In genomic region chr3:16369247-16369646, GRCh38 we compare ENCODE assay signal across 11 cellular contexts.
A peak's percentile ranks its signal among the peaks of the same experiment; 100 is the strongest.
DNase-seq lines count a peak whose midpoint lies in the region; ATAC-seq and TF ChIP-seq lines count a peak whose summit lies in the region.
"Had no signal": no experiment of that assay in that cellular context is flagged by ENCODE, and none has a peak within 500 bp of the region (broad histone marks: within the 10 kb centered on the region; RNA-seq: fewer than 3 reads in every experiment).

No MANE protein-coding gene starts in this region.

- H3K27ac ChIP-seq in breast epithelium (no peak overlapping the region), thyroid gland (peak overlapping the region; percentile 87 to 94 (median 92))

- H3K36me3 ChIP-seq in breast epithelium (no peaks in the 10 kb centered on the region), thyroid gland (peaks cover 8% of the 10 kb centered on the region in 2 donors), HAP-1 (replicated peaks) (no peaks in the 10 kb centered on the region; the same call in 1 of the 2 replicates)

- intact Hi-C loops in MCF 10A (cut with micrococcal nuclease) (no loop called here), breast epithelium (cut with DNase I; ENCODE audit: low total_unique reads) (no loop called here), activated B cell treated with CpG ODN at 0.5 μM for 24 hours (cut with micrococcal nuclease) (no loop called here), thyroid gland (cut with DNase I) (no loop called here), CD14-positive monocyte (cut with micrococcal nuclease) (no loop called here)

- CTCF ChIA-PET in MCF 10A (lab: Yijun Ruan, JAX) (interaction anchor here (0.6 to 1.2 kb wide), 4 partner anchors 24 to 79 kb away, joined by 3 read pairs; no protein-coding TSS in a partner anchor), activated B cell treated with CpG ODN at 0.5 μM for 24 hours (lab: Charles Lee) (interaction anchor here (1.8 kb wide), 1 partner anchor 16 kb away, joined by 3 read pairs; no protein-coding TSS in a partner anchor)

- no peaks in the 10 kb centered on the region for H3K9me3 ChIP-seq in breast epithelium
- no peaks in the 10 kb centered on the region for H3K9me3 ChIP-seq in thyroid gland
- H3K9me3 ChIP-seq in HAP-1: no peaks in the 10 kb centered on the region

- in situ Hi-C loops in HAP-1 (cut with MboI; ENCODE audit: low sequenced_read_pairs): no loop called here

- H3K4me3 ChIP-seq in breast epithelium (no peak overlapping the region), thyroid gland (replicated peaks in 1 of 3) (no peak overlapping the region), HAP-1 (no peak overlapping the region)

- 85 to 87% methylated on average over 6 of the region's 6 CpGs for WGBS in thyroid gland, 2 donors

- TF ChIP-seq CTCF in MCF 10A (IDR thresholded peaks at IDR 0.05; ENCODE audit: unreplicated experiment): no peak
- no peak for TF ChIP-seq CTCF in breast epithelium (IDR thresholded peaks at IDR 0.05)
- TF ChIP-seq CTCF in activated B cell treated with CpG ODN at 0.5 μM for 24 hours (IDR thresholded peaks at IDR 0.05): no peak
- no peak for TF ChIP-seq CTCF in thyroid gland (IDR thresholded peaks at IDR 0.05)
- no peak for TF ChIP-seq CTCF in CD14-positive monocyte (IDR thresholded peaks at IDR 0.05)

- no peak for ATAC-seq in activated B cell treated with CpG ODN at 0.5 μM for 24 hours (ENCODE audit: low read depth)

- H3K9me3 Mint-ChIP-seq in MCF 10A (ENCODE audit: unreplicated experiment): no peaks in the 10 kb centered on the region
- H3K9me3 Mint-ChIP-seq in activated B cell treated with CpG ODN at 0.5 μM for 24 hours: no peaks in the 10 kb centered on the region
- H3K9me3 Mint-ChIP-seq in CD14-positive monocyte: no peaks in the 10 kb centered on the region

- H3K27ac Mint-ChIP-seq in MCF 10A (ENCODE audit: low read depth, unreplicated experiment) (peak overlapping the region; percentile 16), activated B cell treated with CpG ODN at 0.5 μM for 24 hours (peak overlapping the region; percentile 56), CD14-positive monocyte (peak overlapping the region in 1 of 7 donors; percentile 75)

- DNase-seq in MCF 10A (ENCODE audit: unreplicated experiment) (peak; percentile 69), breast epithelium (ENCODE audit: low spot score in 2 of 2) (no peak), activated B cell treated with CpG ODN at 0.5 μM for 24 hours (no peak), iris pigment epithelial cell (ENCODE audit: low read depth) (peak; percentile 13), thyroid gland (no peak), HAP-1 (ENCODE audit: low spot score in 2 of 2) (no peak), NOMO-1 treated with DMSO at 0.1 percent for 48 hours (lab: John Stamatoyannopoulos, UW; ENCODE audit: unreplicated experiment) (no peak), CD14-positive monocyte (ENCODE audit: low spot score) (no peak)
- DNase-seq: activated T-cell treated with anti-CD3 and anti-CD28 coated beads, Interleukin-2, amount 50 U/mL, for 1 hour; DMS79; stimulated activated CD4-positive, alpha-beta T cell treated with anti-CD3 and anti-CD28 coated beads, Interleukin-15, amount 100 ng/mL, for 24 hours had no signal

- H3K4me1 Mint-ChIP-seq in MCF 10A (ENCODE audit: insufficient read depth, unreplicated experiment) (peaks cover 12% of the 10 kb centered on the region), activated B cell treated with CpG ODN at 0.5 μM for 24 hours (peaks cover 94% of the 10 kb centered on the region), CD14-positive monocyte (peaks cover 18% of the 10 kb centered on the region)

- TF ChIP-seq POLR2A in breast epithelium (IDR thresholded peaks at IDR 0.05): no peak
- TF ChIP-seq POLR2A in thyroid gland (IDR thresholded peaks at IDR 0.05): no peak

- POLR2A ChIA-PET in MCF 10A (lab: Yijun Ruan, JAX): interaction anchor here (0.6 to 1.3 kb wide), 4 partner anchors 30 to 205 kb away, joined by 3 to 4 read pairs (median 4); no protein-coding TSS in a partner anchor
- POLR2A ChIA-PET in activated B cell treated with CpG ODN at 0.5 μM for 24 hours (lab: Charles Lee): interaction anchor here (12.5 kb wide), 1 partner anchor 142 kb away, joined by 202 read pairs; the partner anchor contains the start of gene RFTN1

- BruUV-seq in MCF 10A (replicated peaks; lab: Mats Ljungman, UMichigan): no TSS peak

- H3K4me3 Mint-ChIP-seq in MCF 10A (ENCODE audit: unreplicated experiment): no peak overlapping the region
- H3K4me3 Mint-ChIP-seq in activated B cell treated with CpG ODN at 0.5 μM for 24 hours: no peak overlapping the region
- no peak overlapping the region for H3K4me3 Mint-ChIP-seq in CD14-positive monocyte

- H3K27me3 Mint-ChIP-seq in MCF 10A (ENCODE audit: insufficient read depth, unreplicated experiment): no peaks in the 10 kb centered on the region
- H3K27me3 Mint-ChIP-seq in activated B cell treated with CpG ODN at 0.5 μM for 24 hours: no peaks in the 10 kb centered on the region
- peaks cover 0 to 2% (median 1%) of the 10 kb centered on the region in 3 donors for H3K27me3 Mint-ChIP-seq in CD14-positive monocyte (ENCODE audit: low read depth in 3 of 3)

- H3K36me3 Mint-ChIP-seq in MCF 10A (ENCODE audit: insufficient read depth, unreplicated experiment) (peaks cover 6% of the 10 kb centered on the region), activated B cell treated with CpG ODN at 0.5 μM for 24 hours (ENCODE audit: low read depth) (peaks cover 82% of the 10 kb centered on the region), CD14-positive monocyte (peaks cover 52 to 67% of the 10 kb centered on the region in 2 donors)

- H3K27me3 ChIP-seq in breast epithelium (no peaks in the 10 kb centered on the region), thyroid gland (no peaks in the 10 kb centered on the region), HAP-1 (ENCODE audit: low read depth) (no peaks in the 10 kb centered on the region; the same call in 1 of the 2 replicates)

- H3K4me1 ChIP-seq in breast epithelium (no peaks in the 10 kb centered on the region), thyroid gland (peaks cover 51 to 53% of the 10 kb centered on the region in 2 donors), HAP-1 (no peaks in the 10 kb centered on the region; the same call in 1 of the 2 replicates)

Comparison
In these comparisons a context has a peak if more than half of its experiments do, and no peak if none do; other contexts are left out.
1. DNase-seq: peak in MCF 10A (single experiment) and iris pigment epithelial cell (single experiment); none in breast epithelium (0 of 2), activated B cell treated with CpG ODN at 0.5 μM for 24 hours (single experiment), thyroid gland (0 of 2), HAP-1 (0 of 2), NOMO-1 treated with DMSO at 0.1 percent for 48 hours (single experiment) and CD14-positive monocyte (single experiment).
2. H3K27ac ChIP-seq: peak in thyroid gland (3 of 3); none in breast epithelium (0 of 2).